29 cellular contexts compared by ENCODE assay signal in genomic region chr12:157644-158043, GRCh38. TPM values are rescaled to one million over a fixed set of nuclear protein-coding genes. Genes with fewer than 3 reads are reported as not detected.
"Had no signal": no experiment of that assay in that cellular context is flagged by ENCODE, and none has a peak within 500 bp of the region (broad histone marks: within the 10 kb centered on the region; RNA-seq: fewer than 3 reads in every experiment).

No MANE protein-coding gene starts in this region.

- H3K4me3 Mint-ChIP-seq: stimulated activated effector memory CD8-positive, alpha-beta T cell treated with anti-CD3 and anti-CD28 coated beads, Interleukin-12 subunit alpha, Interleukin-12 subunit beta, amount 100 ng/mL, for 72 hours; stimulated activated memory B cell treated with anti-CD40 and anti-IgM and Interleukin-4, amounts not matched to agents 10 μg/mL and 1 μg/mL and 100 μg/mL, for 72 hours; stimulated activated naive B cell treated with anti-CD40 and anti-IgM and Interleukin-4, amounts not matched to agents 10 μg/mL and 1 μg/mL and 100 μg/mL, for 72 hours; stimulated activated naive CD8-positive, alpha-beta T cell treated with anti-CD3 and anti-CD28 coated beads, Interleukin-15, amount 100 ng/mL, for 72 hours; stimulated activated naive CD8-positive, alpha-beta T cell treated with anti-CD3 and anti-CD28 coated beads, Interleukin-15, Interleukin-2, amounts not matched to agents 100 ng/mL and 50 ng/mL, for 24 hours; type B pancreatic cell had no signal

- H3K27me3 ChIP-seq: testis, thyroid gland, tibial nerve, transverse colon, upper lobe of left lung, upper lobe of right lung, uterus, vagina had no signal

- H3K9me3 Mint-ChIP-seq: stimulated activated effector memory CD8-positive, alpha-beta T cell treated with anti-CD3 and anti-CD28 coated beads, Interleukin-12 subunit alpha, Interleukin-12 subunit beta, amount 100 ng/mL, for 72 hours; stimulated activated memory B cell treated with anti-CD40 and anti-IgM and Interleukin-4, amounts not matched to agents 10 μg/mL and 1 μg/mL and 100 μg/mL, for 72 hours; stimulated activated naive B cell treated with anti-CD40 and anti-IgM and Interleukin-4, amounts not matched to agents 10 μg/mL and 1 μg/mL and 100 μg/mL, for 72 hours; stimulated activated naive CD8-positive, alpha-beta T cell treated with anti-CD3 and anti-CD28 coated beads, Interleukin-15, amount 100 ng/mL, for 72 hours; stimulated activated naive CD8-positive, alpha-beta T cell treated with anti-CD3 and anti-CD28 coated beads, Interleukin-15, Interleukin-2, amounts not matched to agents 100 ng/mL and 50 ng/mL, for 24 hours; type B pancreatic cell had no signal

- H3K4me1 Mint-ChIP-seq: stimulated activated naive CD8-positive, alpha-beta T cell treated with anti-CD3 and anti-CD28 coated beads, Interleukin-15, amount 100 ng/mL, for 72 hours had no signal

- H3K27ac Mint-ChIP-seq: stimulated activated effector memory CD8-positive, alpha-beta T cell treated with anti-CD3 and anti-CD28 coated beads, Interleukin-12 subunit alpha, Interleukin-12 subunit beta, amount 100 ng/mL, for 72 hours; stimulated activated memory B cell treated with anti-CD40 and anti-IgM and Interleukin-4, amounts not matched to agents 10 μg/mL and 1 μg/mL and 100 μg/mL, for 72 hours; stimulated activated naive B cell treated with anti-CD40 and anti-IgM and Interleukin-4, amounts not matched to agents 10 μg/mL and 1 μg/mL and 100 μg/mL, for 72 hours; stimulated activated naive CD8-positive, alpha-beta T cell treated with anti-CD3 and anti-CD28 coated beads, Interleukin-15, amount 100 ng/mL, for 72 hours; stimulated activated naive CD8-positive, alpha-beta T cell treated with anti-CD3 and anti-CD28 coated beads, Interleukin-15, Interleukin-2, amounts not matched to agents 100 ng/mL and 50 ng/mL, for 24 hours; type B pancreatic cell had no signal

- H3K4me1 ChIP-seq: stomach, suprapubic skin, testis, tibial artery, tibial nerve, transverse colon, upper lobe of left lung, upper lobe of right lung, uterus, vagina had no signal

- H3K36me3 ChIP-seq: stomach, suprapubic skin, thoracic aorta, thyroid gland, tibial artery, tibial nerve, transverse colon, upper lobe of left lung, upper lobe of right lung, uterus, vagina had no signal

- H3K27ac ChIP-seq: stomach, suprapubic skin, testis, thoracic aorta, thyroid gland, tibial artery, tibial nerve, transverse colon, upper lobe of left lung, upper lobe of right lung, uterus, vagina had no signal

- H3K27me3 Mint-ChIP-seq: stimulated activated naive CD8-positive, alpha-beta T cell treated with anti-CD3 and anti-CD28 coated beads, Interleukin-15, amount 100 ng/mL, for 72 hours; stimulated activated naive CD8-positive, alpha-beta T cell treated with anti-CD3 and anti-CD28 coated beads, Interleukin-15, Interleukin-2, amounts not matched to agents 100 ng/mL and 50 ng/mL, for 24 hours had no signal

- H3K4me3 ChIP-seq: stomach, suprapubic skin, testis, thoracic aorta, thyroid gland, tibial artery, tibial nerve, transverse colon, upper lobe of left lung, upper lobe of right lung, uterus, vagina had no signal

- H3K9me3 ChIP-seq: stomach, suprapubic skin, testis, thoracic aorta, thyroid gland, tibial artery, tibial nerve, transverse colon, upper lobe of left lung, upper lobe of right lung, uterus, vagina had no signal

- FAIRE-seq: urothelium cell line had no signal

- H3K36me3 Mint-ChIP-seq: stimulated activated effector memory CD8-positive, alpha-beta T cell treated with anti-CD3 and anti-CD28 coated beads, Interleukin-12 subunit alpha, Interleukin-12 subunit beta, amount 100 ng/mL, for 72 hours; stimulated activated memory B cell treated with anti-CD40 and anti-IgM and Interleukin-4, amounts not matched to agents 10 μg/mL and 1 μg/mL and 100 μg/mL, for 72 hours; stimulated activated naive B cell treated with anti-CD40 and anti-IgM and Interleukin-4, amounts not matched to agents 10 μg/mL and 1 μg/mL and 100 μg/mL, for 72 hours; type B pancreatic cell had no signal

- DNase-seq: stimulated activated CD4-positive, alpha-beta T cell treated with anti-CD3 and anti-CD28 coated beads, Interleukin-2, amount 100 ng/mL, for 48 hours; stimulated activated CD4-positive, alpha-beta T cell treated with anti-CD3 and anti-CD28 coated beads, Interleukin-4, amount 100 ng/mL, for 1 hour; stimulated activated CD4-positive, alpha-beta T cell treated with anti-CD3 and anti-CD28 coated beads, Interleukin-4, amount 100 ng/mL, for 24 hours; stimulated activated CD4-positive, alpha-beta T cell treated with anti-CD3 and anti-CD28 coated beads, Interleukin-4, amount 100 ng/mL, for 4 hours; stimulated activated CD8-positive, alpha-beta memory T cell treated with anti-CD3 and anti-CD28 coated beads, Interleukin-4, amount 100 ng/mL, for 48 hours; stimulated activated naive B cell treated with anti-CD40 and anti-IgM and Interleukin-4, amounts not matched to agents 10 μg/mL and 1 μg/mL and 100 μg/mL, for 72 hours; stimulated activated naive CD4-positive, alpha-beta T cell; stimulated activated naive CD4-positive, alpha-beta T cell treated with Interleukin-2 at 50 U/mL for 16 hours; stimulated activated naive CD8-positive, alpha-beta T cell treated with anti-CD3 and anti-CD28 coated beads, Interleukin-15, amount 100 ng/mL, for 72 hours; stimulated activated naive CD8-positive, alpha-beta T cell treated with anti-CD3 and anti-CD28 coated beads, Interleukin-15, Interleukin-2, amounts not matched to agents 100 U/mL and 50 U/mL, for 24 hours; stomach; substantia nigra; testis; thyroid gland; tibial artery; transverse colon; trophoblast cell; upper lobe of left lung; upper lobe of right lung; uterus had no signal

RNA-seq across cellular contexts. Expression of gene SLC6A12, which starts 56.3 kb away (rescaled TPM):
- total RNA-seq: vagina had no signal
